ENCODE assay signal across 11 cellular contexts in genomic region chr4:99117876-99118693, GRCh38. TPM values are rescaled to one million over a fixed set of nuclear protein-coding genes. Genes with fewer than 3 reads are reported as not detected.
DNase-seq lines count a peak whose midpoint lies in the region; ATAC-seq, FAIRE-seq and TF ChIP-seq lines count a peak whose summit lies in the region.
"Had no signal": no experiment of that assay in that cellular context is flagged by ENCODE, and none has a peak within 500 bp of the region (broad histone marks: within the 10 kb centered on the region; RNA-seq: fewer than 3 reads in every experiment).

No MANE protein-coding gene starts in this region.

- no peaks in the 10 kb centered on the region for H3F3A ChIP-seq in Loucy (ENCODE audit: low read depth)

- no peaks in the 10 kb centered on the region for H3K9me1 ChIP-seq in K562 (ENCODE audit: control insufficient read depth, insufficient read depth, low read length)

- in situ Hi-C loops in K562 (cut with MboI): no loop called here

- ATAC-seq in K562: peak; percentile 59; the same call in 1 of the 3 replicates

- CTCF ChIA-PET in K562 (lab: Yijun Ruan, JAX; ENCODE audit: low intra/inter-chr PET ratio): interaction anchor here (0.7 to 1.9 kb wide), 3 partner anchors 14 to 288 kb away, joined by 4 to 10 read pairs (median 5); no protein-coding TSS in a partner anchor

- H3K27ac ChIP-seq in K562 (ENCODE audit: extremely low read depth, low read depth, low read length): no peak overlapping the region

- H3K27me3 ChIP-seq in Loucy (ENCODE audit: insufficient read depth, low read length, poor library complexity, severe bottlenecking) (no peaks in the 10 kb centered on the region), K562 (ENCODE audit: control insufficient read depth in 2 of 2, insufficient read depth in 2 of 2, low read length in 2 of 2) (no peaks in the 10 kb centered on the region)

- WGBS in K562 (ENCODE audit: insufficient coverage, low coverage, missing lambda C conversion rate): 17% methylated on average over 9 of the region's 9 CpGs

- no peak overlapping the region for H3K4me3 ChIP-seq in Loucy (ENCODE audit: low read length, poor library complexity, severe bottlenecking)
- H3K4me3 ChIP-seq in K562: no peak overlapping the region

- no peak for TF ChIP-seq RAD21 in K562 (CRISPR knock-in tag; conservative IDR thresholded peaks at IDR 0.05 in 1 of 2, IDR thresholded peaks at IDR 0.05 in 1 of 2)

- H3K4me1 ChIP-seq in Loucy (ENCODE audit: insufficient read depth, low read length, poor library complexity, severe bottlenecking) (no peaks in the 10 kb centered on the region), K562 (replicated peaks in 1 of 2; ENCODE audit: control insufficient read depth in 2 of 2, insufficient read depth in 2 of 2, low read length in 2 of 2) (no peaks in the 10 kb centered on the region)

- H3K4me2 ChIP-seq in Loucy (ENCODE audit: low read depth, low read length, poor library complexity, severe bottlenecking) (no peak overlapping the region), K562 (ENCODE audit: insufficient read depth, low read length) (no peak overlapping the region)

- no peaks in the 10 kb centered on the region for H3K36me3 ChIP-seq in Loucy (ENCODE audit: insufficient read depth, low read length)
- H3K36me3 ChIP-seq in K562 (ENCODE audit: control insufficient read depth, insufficient read depth, low read length): no peaks in the 10 kb centered on the region

- H2AFZ ChIP-seq in Loucy (ENCODE audit: low read length) (peak overlapping the region; percentile 7; the same call in 1 of the 2 replicates), K562 (ENCODE audit: low read depth, low read length) (peak overlapping the region; percentile 66)

- H3K9me3 ChIP-seq in Loucy (ENCODE audit: insufficient read depth, low read depth, low read length) (no peaks in the 10 kb centered on the region), K562 (replicated peaks; ENCODE audit: control insufficient read depth, insufficient read depth, low read depth, low read length) (no peaks in the 10 kb centered on the region)

- H4K20me1 ChIP-seq in Loucy (ENCODE audit: insufficient read depth, low read length, poor library complexity, severe bottlenecking) (no peaks in the 10 kb centered on the region), K562 (replicated peaks; ENCODE audit: control insufficient read depth, insufficient read depth, low read length) (no peaks in the 10 kb centered on the region)

- TF ChIP-seq POLR2A in K562 (conservative IDR thresholded peaks at IDR 0.05): no peak

- TF ChIP-seq CTCF in Loucy (conservative IDR thresholded peaks at IDR 0.05; ENCODE audit: low read length) (peak; percentile 71), K562 (IDR thresholded peaks at IDR 0.05 in 2 of 3, conservative IDR thresholded peaks at IDR 0.05 in 1 of 3; ENCODE audit: insufficient read depth in 2 of 3, low read depth in 1 of 3, low read length in 3 of 3) (peak in 1 of 3 experiments; percentile 47; a peak in 2 of 6 replicates)

- POLR2A ChIA-PET in K562 (lab: Yijun Ruan, JAX): no interaction called here

- DNase-seq in K562 (ENCODE audit: extremely low read depth in 1 of 4, low spot score in 3 of 4) (peak in 1 of 4 experiments; percentile 15), midbrain (lab: John Stamatoyannopoulos, UW) (peak; percentile 14), posterior cingulate gyrus (no peak), NCI-H524 treated with DMSO at 0.1 percent for 48 hours (lab: John Stamatoyannopoulos, UW) (no peak), AG08395 (ENCODE audit: low spot score) (no peak), NCI-H2107 (lab: John Stamatoyannopoulos, UW) (no peak)
- DNase-seq: activated effector memory CD4-positive, alpha-beta T cell treated with Interleukin-2 at 50 U/mL for 16 hours; NCI-H2029 had no signal

- FAIRE-seq in G401.6 (lab: Jason Lieb, UNC) (peak; percentile 95), K562 (lab: Jason Lieb, UNC) (peak; percentile 51)

- BruUV-seq in K562 (replicated peaks; lab: Mats Ljungman, UMichigan): no TSS peak

- H3K9ac ChIP-seq in Loucy (ENCODE audit: low read depth, low read length, poor library complexity, severe bottlenecking): no peak overlapping the region
- H3K9ac ChIP-seq in K562 (ENCODE audit: insufficient read depth in 1 of 2, low read depth in 2 of 2, low read length in 2 of 2): no peak overlapping the region

- H3K79me2 ChIP-seq in Loucy (ENCODE audit: insufficient read depth, low read length) (no peaks in the 10 kb centered on the region), K562 (ENCODE audit: control insufficient read depth, insufficient read depth, low read length) (no peaks in the 10 kb centered on the region)

- H3K9me2 ChIP-seq in Loucy (replicated peaks; ENCODE audit: low read depth, low read length): no peaks in the 10 kb centered on the region

- no peak for TF ChIP-seq EP300 in K562 (IDR thresholded peaks at IDR 0.05; ENCODE audit: low read length)

- intact Hi-C loops in K562 (cut with micrococcal nuclease) (loop anchor here (1.0 to 2.0 kb wide), 2 partner anchors 287 to 345 kb away; no protein-coding TSS in a partner anchor), posterior cingulate gyrus (cut with DNase I) (loop anchor here (2.0 kb wide), 1 partner anchor 345 kb away; no protein-coding TSS in a partner anchor)

TF ChIP-seq in K562, 482 proteins besides CTCF, POLR2A, EP300 and RAD21 (continues in another document):
- TF ChIP-seq, protein P1, sequence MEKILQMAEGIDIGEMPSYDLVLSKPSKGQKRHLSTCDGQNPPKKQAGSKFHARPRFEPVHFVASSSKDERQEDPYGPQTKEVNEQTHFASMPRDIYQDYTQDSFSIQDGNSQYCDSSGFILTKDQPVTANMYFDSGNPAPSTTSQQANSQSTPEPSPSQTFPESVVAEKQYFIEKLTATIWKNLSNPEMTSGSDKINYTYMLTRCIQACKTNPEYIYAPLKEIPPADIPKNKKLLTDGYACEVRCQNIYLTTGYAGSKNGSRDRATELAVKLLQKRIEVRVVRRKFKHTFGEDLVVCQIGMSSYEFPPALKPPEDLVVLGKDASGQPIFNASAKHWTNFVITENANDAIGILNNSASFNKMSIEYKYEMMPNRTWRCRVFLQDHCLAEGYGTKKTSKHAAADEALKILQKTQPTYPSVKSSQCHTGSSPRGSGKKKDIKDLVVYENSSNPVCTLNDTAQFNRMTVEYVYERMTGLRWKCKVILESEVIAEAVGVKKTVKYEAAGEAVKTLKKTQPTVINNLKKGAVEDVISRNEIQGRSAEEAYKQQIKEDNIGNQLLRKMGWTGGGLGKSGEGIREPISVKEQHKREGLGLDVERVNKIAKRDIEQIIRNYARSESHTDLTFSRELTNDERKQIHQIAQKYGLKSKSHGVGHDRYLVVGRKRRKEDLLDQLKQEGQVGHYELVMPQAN (IDR thresholded peaks at IDR 0.05; ENCODE audit: borderline replicate concordance): no peak
- TF ChIP-seq ZNF384 (IDR thresholded peaks at IDR 0.05; ENCODE audit: low read depth, low read length): peak; percentile 69
- TF ChIP-seq, protein P2, sequence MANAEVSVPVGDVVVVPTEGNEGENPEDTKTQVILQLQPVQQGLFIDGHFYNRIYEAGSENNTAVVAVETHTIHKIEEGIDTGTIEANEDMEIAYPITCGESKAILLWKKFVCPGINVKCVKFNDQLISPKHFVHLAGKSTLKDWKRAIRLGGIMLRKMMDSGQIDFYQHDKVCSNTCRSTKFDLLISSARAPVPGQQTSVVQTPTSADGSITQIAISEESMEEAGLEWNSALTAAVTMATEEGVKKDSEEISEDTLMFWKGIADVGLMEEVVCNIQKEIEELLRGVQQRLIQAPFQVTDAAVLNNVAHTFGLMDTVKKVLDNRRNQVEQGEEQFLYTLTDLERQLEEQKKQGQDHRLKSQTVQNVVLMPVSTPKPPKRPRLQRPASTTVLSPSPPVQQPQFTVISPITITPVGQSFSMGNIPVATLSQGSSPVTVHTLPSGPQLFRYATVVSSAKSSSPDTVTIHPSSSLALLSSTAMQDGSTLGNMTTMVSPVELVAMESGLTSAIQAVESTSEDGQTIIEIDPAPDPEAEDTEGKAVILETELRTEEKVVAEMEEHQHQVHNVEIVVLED (CRISPR knock-in tag; IDR thresholded peaks at IDR 0.05): no peak

RNA-seq across cellular contexts. Expression of gene ADH4, which starts 26.0 kb away (rescaled TPM):
- not detected in 2 replicates for total RNA-seq in K562 (2011; cell fraction: chromatin; rRNA removed; ENCODE audit: low replicate concordance)
- total RNA-seq in K562 (2011; cell fraction: nucleolus; rRNA removed): not detected in 2 replicates
- not detected in 2 replicates for total RNA-seq in K562 (2011; cell fraction: nucleoplasm; rRNA removed)
- total RNA-seq in K562 (2014; rRNA removed) (not detected in 2 replicates), K562 (2014; rRNA removed; fragmentation: Illumina TruSeq; extraction: Trizol) (not detected in 2 replicates), K562 (2015; rRNA removed; fragmentation: Illumina TruSeq; extraction: Trizol) (not detected in 2 replicates), K562 (2021) (not detected in 2 replicates)
- polyA plus RNA-seq in K562 (2011; rRNA removed) (not detected in 2 replicates), K562 (2014; fragmentation: Illumina TruSeq; extraction: Trizol) (not detected in 2 replicates), K562 (2014; fragmentation: Nextera tagmentation; extraction: Ambion mirVana) (not detected), K562 (2014; rRNA removed) (not detected in 2 replicates)
- not detected in 2 replicates for polyA plus RNA-seq in K562 (2011; cell fraction: cytosol; rRNA removed)
- not detected in 2 replicates for polyA plus RNA-seq in K562 (2011; cell fraction: nucleus; rRNA removed)
- polyA plus RNA-seq in K562 (2012): not detected in 2 replicates
- polyA minus RNA-seq in K562 (2011; rRNA and poly(A)+ RNA removed): not detected in 2 replicates
- not detected in 2 replicates for polyA minus RNA-seq in K562 (2011; cell fraction: cytosol; rRNA and poly(A)+ RNA removed)
- polyA minus RNA-seq in K562 (2011; cell fraction: nucleus; rRNA and poly(A)+ RNA removed): not detected in 2 replicates
- total RNA-seq: kidney epithelial cell had no signal

RNA-seq across cellular contexts. Expression of gene ADH5, which starts 29.5 kb away (rescaled TPM):
- 48.9 and 128 TPM in 2 replicates for total RNA-seq in K562 (2011; cell fraction: chromatin; rRNA removed; ENCODE audit: low replicate concordance)
- total RNA-seq in K562 (2011; cell fraction: nucleolus; rRNA removed): 37.4 and 45.1 TPM in 2 replicates
- total RNA-seq in K562 (2011; cell fraction: nucleoplasm; rRNA removed): 74.9 and 99.7 TPM in 2 replicates
- total RNA-seq in K562 (2014; rRNA removed) (115 and 127 TPM in 2 replicates), K562 (2014; rRNA removed; fragmentation: Illumina TruSeq; extraction: Trizol) (225 and 246 TPM in 2 replicates), K562 (2015; rRNA removed; fragmentation: Illumina TruSeq; extraction: Trizol) (167 and 169 TPM in 2 replicates), K562 (2021) (200 and 205 TPM in 2 replicates)
- polyA plus RNA-seq in K562 (2011; rRNA removed) (259 and 310 TPM in 2 replicates), K562 (2014; fragmentation: Illumina TruSeq; extraction: Trizol) (163 and 179 TPM in 2 replicates), K562 (2014; fragmentation: Nextera tagmentation; extraction: Ambion mirVana) (100 to 1,000 TPM; 227 to 295 TPM), K562 (2014; rRNA removed) (192 and 195 TPM in 2 replicates)
- 64.1 and 175 TPM in 2 replicates for polyA plus RNA-seq in K562 (2011; cell fraction: cytosol; rRNA removed)
- polyA plus RNA-seq in K562 (2011; cell fraction: nucleus; rRNA removed): 45.4 and 85.0 TPM in 2 replicates
- 147 and 179 TPM in 2 replicates for polyA plus RNA-seq in K562 (2012)
- polyA minus RNA-seq in K562 (2011; rRNA and poly(A)+ RNA removed): 259 and 261 TPM in 2 replicates
- 56.6 and 76.9 TPM in 2 replicates for polyA minus RNA-seq in K562 (2011; cell fraction: cytosol; rRNA and poly(A)+ RNA removed)
- 38.1 and 68.4 TPM in 2 replicates for polyA minus RNA-seq in K562 (2011; cell fraction: nucleus; rRNA and poly(A)+ RNA removed)
